24 cellular contexts compared by ENCODE assay signal in the genomic region with DNA sequence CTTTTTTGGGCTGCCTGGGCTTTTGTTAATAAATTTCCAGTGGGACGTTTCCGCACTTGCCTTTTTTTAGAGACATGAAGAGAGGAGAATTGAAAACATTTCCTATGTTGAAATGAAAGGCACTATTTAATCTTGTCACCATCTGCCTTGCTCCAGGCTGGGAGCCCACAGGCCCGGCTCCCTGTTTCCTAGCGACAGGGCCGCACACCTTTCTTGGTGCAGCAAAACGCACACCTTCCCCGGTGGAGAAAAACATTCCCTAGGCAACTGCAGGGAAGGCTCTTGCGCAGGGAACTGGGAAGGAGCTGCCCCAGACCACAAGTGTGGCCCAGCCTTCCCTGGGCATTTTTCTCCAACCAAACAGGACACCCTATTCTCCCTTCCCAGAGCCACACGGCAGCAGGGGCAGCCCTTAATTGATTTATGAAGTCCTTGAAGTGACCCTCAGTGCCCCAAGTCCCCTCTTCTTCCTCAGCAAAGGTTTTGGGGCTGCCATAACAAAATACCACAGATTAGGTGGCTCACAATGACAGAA.
"Had no signal": no experiment of that assay in that cellular context is flagged by ENCODE, and none has a peak within 500 bp of the region (broad histone marks: within the 10 kb centered on the region; RNA-seq: fewer than 3 reads in every experiment).

No MANE protein-coding gene starts in this region.

- H3K4me1 ChIP-seq: gastroesophageal sphincter, prostate gland, suprapubic skin, tibial artery had no signal

- H3K9me3 ChIP-seq: body of pancreas, gastroesophageal sphincter, neutrophil, pancreas, prostate gland, suprapubic skin, tibial artery had no signal

- H3K27me3 Mint-ChIP-seq: activated naive CD8-positive, alpha-beta T cell had no signal

- H3K4me1 Mint-ChIP-seq: activated CD4-positive, alpha-beta T cell treated with anti-CD3 and anti-CD28 coated beads for 36 hours; activated CD8-positive, alpha-beta memory T cell treated with anti-CD3 and anti-CD28 coated beads, Interleukin-2, amount 10 ng/mL, durations not matched to agents 7 days and 5 days had no signal

- H3K9me3 Mint-ChIP-seq: activated T-helper 2 cell treated with anti-CD3 and anti-CD28 coated beads, Interferon-gamma antibody, Interleukin-2, Interleukin-4, amounts not matched to agents 10 μg/mL and 5 μg/mL and 100 μg/mL, durations not matched to agents 14 hours and 24 hours and 36 hours had no signal

- H3K36me3 ChIP-seq: gastroesophageal sphincter, neutrophil, pancreas, prostate gland, suprapubic skin, tibial artery had no signal

- H3K36me3 Mint-ChIP-seq: activated CD8-positive, alpha-beta memory T cell treated with anti-CD3 and anti-CD28 coated beads, Interleukin-2, amount 10 ng/mL, durations not matched to agents 7 days and 5 days had no signal

- H3K27ac Mint-ChIP-seq: activated CD4-positive, alpha-beta T cell treated with anti-CD3 and anti-CD28 coated beads for 36 hours; activated CD8-positive, alpha-beta memory T cell treated with anti-CD3 and anti-CD28 coated beads, Interleukin-2, amount 10 ng/mL, durations not matched to agents 7 days and 5 days; activated CD8-positive, alpha-beta T cell treated with anti-CD3 and anti-CD28 coated beads, Interleukin-2, amount 10 ng/mL, durations not matched to agents 7 days and 5 days; activated naive CD8-positive, alpha-beta T cell; activated T-helper 2 cell treated with anti-CD3 and anti-CD28 coated beads, Interferon-gamma antibody, Interleukin-2, Interleukin-4, amounts not matched to agents 10 μg/mL and 5 μg/mL and 100 μg/mL, durations not matched to agents 14 hours and 24 hours and 36 hours; nephron progenitor cell; WTC11 had no signal

- H3K4me3 ChIP-seq: body of pancreas, gastroesophageal sphincter, pancreas, prostate gland, suprapubic skin, tibial artery had no signal

- ATAC-seq: activated CD4-positive, alpha-beta T cell treated with anti-CD3 and anti-CD28 coated beads for 36 hours; activated CD8-positive, alpha-beta memory T cell treated with anti-CD3 and anti-CD28 coated beads, Interleukin-2, amount 10 ng/mL, durations not matched to agents 7 days and 5 days; activated CD8-positive, alpha-beta T cell treated with anti-CD3 and anti-CD28 coated beads, Interleukin-2, amount 10 ng/mL, durations not matched to agents 7 days and 5 days; body of pancreas; gastroesophageal sphincter; left cardiac atrium; left ventricle myocardium superior; pancreas; WTC11 had no signal

- H3K4me3 Mint-ChIP-seq: activated CD4-positive, alpha-beta T cell treated with anti-CD3 and anti-CD28 coated beads for 36 hours; activated CD8-positive, alpha-beta memory T cell treated with anti-CD3 and anti-CD28 coated beads, Interleukin-2, amount 10 ng/mL, durations not matched to agents 7 days and 5 days; activated CD8-positive, alpha-beta T cell treated with anti-CD3 and anti-CD28 coated beads, Interleukin-2, amount 10 ng/mL, durations not matched to agents 7 days and 5 days; activated naive CD8-positive, alpha-beta T cell; nephron progenitor cell; WTC11 had no signal

- DNase-seq: activated CD4-positive, alpha-beta T cell treated with anti-CD3 and anti-CD28 coated beads for 36 hours; activated CD8-positive, alpha-beta memory T cell treated with anti-CD3 and anti-CD28 coated beads, Interleukin-2, amount 10 ng/mL, durations not matched to agents 7 days and 5 days; activated CD8-positive, alpha-beta T cell treated with anti-CD3 and anti-CD28 coated beads, Interleukin-2, amount 10 ng/mL, durations not matched to agents 7 days and 5 days; activated naive CD4-positive, alpha-beta T cell treated with Interleukin-2 at 50 U/mL for 16 hours; activated T-cell treated with anti-CD3 and anti-CD28 coated beads, Interleukin-2, amount 50 U/mL, for 48 hours; aorta; body of pancreas; hippocampal formation; left cardiac atrium; left ventricle myocardium superior; nephron progenitor cell; pancreas; stimulated activated CD4-positive, alpha-beta T cell treated with anti-CD3 and anti-CD28 coated beads, Interleukin-15, amount 100 ng/mL, for 24 hours; stimulated activated CD4-positive, alpha-beta T cell treated with anti-CD3 and anti-CD28 coated beads, Interleukin-2, amount 100 ng/mL, for 24 hours; stimulated activated naive CD4-positive, alpha-beta T cell; T-helper 2 cell; tibial artery had no signal

- H3K27ac ChIP-seq: body of pancreas, gastroesophageal sphincter, neutrophil, pancreas, prostate gland, suprapubic skin, tibial artery had no signal

- H3K27me3 ChIP-seq: body of pancreas, gastroesophageal sphincter, neutrophil, pancreas, suprapubic skin had no signal
